Comparison of ENCODE assay signal across 15 cellular contexts in the genomic region with DNA sequence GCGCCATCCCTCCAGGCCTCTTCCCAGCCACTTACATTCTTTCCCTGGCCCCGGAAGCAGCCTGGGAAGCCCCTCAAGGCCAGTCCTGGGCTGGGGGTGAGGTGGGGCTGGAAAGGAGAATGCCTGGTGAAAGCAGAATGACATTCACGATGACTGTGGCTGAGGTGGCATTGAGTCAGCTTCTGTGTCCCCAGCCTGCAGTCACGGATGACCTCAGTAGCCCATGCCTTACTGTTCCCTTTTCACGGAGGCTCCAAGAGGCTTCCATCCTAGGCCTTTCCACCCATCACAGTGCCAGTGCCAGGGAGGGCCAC. TPM values are rescaled to one million over a fixed set of nuclear protein-coding genes. Genes with fewer than 3 reads are reported as not detected.
DNase-seq lines count a peak whose midpoint lies in the region; ATAC-seq, FAIRE-seq and TF ChIP-seq lines count a peak whose summit lies in the region.
"Had no signal": no experiment of that assay in that cellular context is flagged by ENCODE, and none has a peak within 500 bp of the region (broad histone marks: within the 10 kb centered on the region; RNA-seq: fewer than 3 reads in every experiment).

No MANE protein-coding gene starts in this region.

- ATAC-seq in aorta (ENCODE audit: low FRiP score) = no peak
- no peak for ATAC-seq in HG03159 (IDR thresholded peaks at IDR 0.05; ENCODE audit: unreplicated experiment)

- H3K4me3 ChIP-seq in HUES6 (ENCODE audit: low read depth, low read length) (peak overlapping the region; percentile 44; the same call in 1 of the 2 replicates), astrocyte (ENCODE audit: insufficient read depth, low read depth, low read length) (no peak overlapping the region), neural progenitor cell (no peak overlapping the region), aorta (ENCODE audit: low read length in 2 of 2) (no peak overlapping the region)

- H3K9me3 ChIP-seq in HUES6 (ENCODE audit: control insufficient read depth, insufficient read depth, low read depth, low read length) (no peaks in the 10 kb centered on the region), astrocyte (ENCODE audit: insufficient read depth, low read depth, low read length) (peaks cover under 1% of the 10 kb centered on the region), neural progenitor cell (ENCODE audit: low read depth) (no peaks in the 10 kb centered on the region), aorta (ENCODE audit: control insufficient read depth, low read length) (no peaks in the 10 kb centered on the region)
- H3K9me3 ChIP-seq: BE2C had no signal

- DNase-seq in D341Med (ENCODE audit: low spot score) (peak; percentile 17), astrocyte (ENCODE audit: low read depth) (no peak), neural progenitor cell (ENCODE audit: low spot score) (no peak), aorta (no peak)
- no peak for DNase-seq in activated T-cell treated with anti-CD3 and anti-CD28 coated beads, Interleukin-2, amount 50 U/mL, for 1 hour
- DNase-seq: BE2C, DMS 273 treated with DMSO at 0.1 percent for 48 hours, EL, HCEC 1CT, NCI-H1092, NCI-H1694, NCI-H2107, SHP77 had no signal

- H3K9ac ChIP-seq in HUES6 (ENCODE audit: low read length) (no peak overlapping the region), astrocyte (ENCODE audit: low read length) (no peak overlapping the region), neural progenitor cell (no peak overlapping the region)

- H3K27ac ChIP-seq in HUES6 (ENCODE audit: low read depth, low read length) (no peak overlapping the region), astrocyte (ENCODE audit: low read depth, low read length) (no peak overlapping the region), neural progenitor cell (no peak overlapping the region), aorta (ENCODE audit: low read depth in 1 of 2, low read length in 2 of 2) (no peak overlapping the region)

- FAIRE-seq in astrocyte (lab: Jason Lieb, UNC) = no peak

- peaks cover 91% of the 10 kb centered on the region for H3K27me3 ChIP-seq in HUES6 (ENCODE audit: control insufficient read depth, insufficient read depth, low read length)
- H3K27me3 ChIP-seq in astrocyte (ENCODE audit: insufficient read depth, low read length) = peaks cover 50% of the 10 kb centered on the region
- H3K27me3 ChIP-seq in neural progenitor cell = peaks cover 99% of the 10 kb centered on the region
- no peaks in the 10 kb centered on the region for H3K27me3 ChIP-seq in aorta (ENCODE audit: control insufficient read depth in 1 of 2, insufficient read depth in 2 of 2, low read length in 1 of 2)

- peaks cover 29% of the 10 kb centered on the region for H3F3A ChIP-seq in neural progenitor cell (ENCODE audit: low read depth)

- TF ChIP-seq CTCF in astrocyte (IDR thresholded peaks at IDR 0.05; ENCODE audit: insufficient read depth, low read depth, low read length) = no peak
- no peak for TF ChIP-seq CTCF in neural progenitor cell (IDR thresholded peaks at IDR 0.05)

- H3K4me3 Mint-ChIP-seq in astrocyte (ENCODE audit: unreplicated experiment) = no peak overlapping the region
- no peak overlapping the region for H3K4me3 Mint-ChIP-seq in neural progenitor cell

- H3K27ac Mint-ChIP-seq in astrocyte (ENCODE audit: unreplicated experiment) (peak overlapping the region; percentile 75), neural progenitor cell (no peak overlapping the region)

- intact Hi-C loops in aorta (cut with DNase I) = no loop called here

- H3K79me2 ChIP-seq in astrocyte (ENCODE audit: insufficient read depth, low read length) (no peaks in the 10 kb centered on the region), neural progenitor cell (ENCODE audit: low read depth) (no peaks in the 10 kb centered on the region)

- 82 to 85% methylated on average over 5 of the region's 5 CpGs for WGBS in aorta, 2 donors

- H2AFZ ChIP-seq in astrocyte (ENCODE audit: low read depth, low read length) = no peak overlapping the region
- no peak overlapping the region for H2AFZ ChIP-seq in neural progenitor cell (replicated peaks)

- H3K4me2 ChIP-seq in astrocyte (ENCODE audit: low read length) (no peak overlapping the region), neural progenitor cell (peak overlapping the region; percentile 80)

- peaks cover 23% of the 10 kb centered on the region for H4K20me1 ChIP-seq in astrocyte (ENCODE audit: insufficient read depth, low read length)
- H4K20me1 ChIP-seq in neural progenitor cell (ENCODE audit: low read depth) = peaks cover 51% of the 10 kb centered on the region

- H3K9me3 Mint-ChIP-seq in astrocyte (ENCODE audit: unreplicated experiment) (peaks cover 3% of the 10 kb centered on the region), neural progenitor cell (peaks cover 4% of the 10 kb centered on the region)

- H3K27me3 Mint-ChIP-seq in astrocyte (ENCODE audit: low read depth, unreplicated experiment) (peaks cover 51% of the 10 kb centered on the region), neural progenitor cell (ENCODE audit: insufficient read depth, low read depth) (peaks cover 71% of the 10 kb centered on the region)

- peaks cover 26% of the 10 kb centered on the region for H3K4me1 ChIP-seq in HUES6 (ENCODE audit: control insufficient read depth, insufficient read depth, low read length)
- no peaks in the 10 kb centered on the region for H3K4me1 ChIP-seq in astrocyte (ENCODE audit: insufficient read depth, low read length)
- H3K4me1 ChIP-seq in neural progenitor cell = peaks cover 44% of the 10 kb centered on the region
- H3K4me1 ChIP-seq in aorta (ENCODE audit: control insufficient read depth in 1 of 2, insufficient read depth in 2 of 2, low read length in 2 of 2) = no peaks in the 10 kb centered on the region

- no peaks in the 10 kb centered on the region for H3K4me1 Mint-ChIP-seq in astrocyte (ENCODE audit: low read depth, unreplicated experiment)
- H3K4me1 Mint-ChIP-seq in neural progenitor cell = peaks cover 26% of the 10 kb centered on the region

- H3K36me3 Mint-ChIP-seq in astrocyte (ENCODE audit: low read depth, unreplicated experiment) (peaks cover 2% of the 10 kb centered on the region), neural progenitor cell (peaks cover 3% of the 10 kb centered on the region)

- no peaks in the 10 kb centered on the region for H3K36me3 ChIP-seq in HUES6 (ENCODE audit: control insufficient read depth, insufficient read depth, low read length)
- H3K36me3 ChIP-seq in astrocyte (ENCODE audit: insufficient read depth, low read length) = no peaks in the 10 kb centered on the region
- no peaks in the 10 kb centered on the region for H3K36me3 ChIP-seq in neural progenitor cell
- H3K36me3 ChIP-seq in aorta (ENCODE audit: control insufficient read depth in 1 of 2, insufficient read depth in 2 of 2, low read length in 1 of 2) = no peaks in the 10 kb centered on the region
- H3K36me3 ChIP-seq: BE2C had no signal

RNA-seq across cellular contexts. Expression of gene PRDM12, which starts 2.7 kb away (rescaled TPM):
- total RNA-seq in astrocyte = 0.23 and 0.38 TPM in 2 replicates
- not detected in 2 replicates for total RNA-seq in neural progenitor cell (ENCODE audit: low replicate concordance)
- total RNA-seq in aorta = not detected
- not detected for polyA plus RNA-seq in aorta

RNA-seq across cellular contexts. Expression of gene EXOSC2, which starts 26.5 kb away (rescaled TPM):
- 21.0 and 28.1 TPM in 2 replicates for total RNA-seq in astrocyte
- 59.1 and 75.5 TPM in 2 replicates for total RNA-seq in neural progenitor cell (ENCODE audit: low replicate concordance)
- 10 to 100 TPM; 18.7 to 20.2 TPM for total RNA-seq in aorta
- polyA plus RNA-seq in aorta = 10 to 100 TPM in 1 of 2 donors, 1 to 10 TPM in 1; 9.5 to 17.0 TPM
